26 cellular contexts compared by ENCODE assay signal in the genomic region with DNA sequence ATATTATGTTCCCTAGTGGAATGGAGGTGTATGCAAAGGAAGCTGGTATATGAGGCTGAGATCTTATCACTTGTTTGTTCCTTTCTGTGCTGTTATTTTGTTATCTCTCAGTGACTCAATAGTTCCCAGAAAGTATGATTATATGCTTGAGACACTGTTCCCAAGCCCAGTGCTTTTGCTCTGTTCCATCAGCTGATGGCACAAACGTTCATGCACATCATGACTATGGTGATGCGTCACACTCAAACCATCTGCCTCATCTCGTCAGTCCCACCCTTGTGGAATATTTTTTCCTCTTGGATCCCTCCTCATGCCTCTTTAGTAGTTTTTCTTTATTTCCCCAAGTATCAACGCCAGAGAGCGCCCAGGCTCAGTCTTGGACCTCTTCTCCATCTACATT.
"Had no signal": no experiment of that assay in that cellular context is flagged by ENCODE, and none has a peak within 500 bp of the region (broad histone marks: within the 10 kb centered on the region; RNA-seq: fewer than 3 reads in every experiment).

No MANE protein-coding gene starts in this region.

- ATAC-seq: effector memory CD8-positive, alpha-beta T cell; foreskin keratinocyte; gastroesophageal sphincter; heart left ventricle; left lung; mucosa of descending colon; naive thymus-derived CD4-positive, alpha-beta T cell; sciatic nerve; stimulated activated naive CD8-positive, alpha-beta T cell treated with anti-CD3 and anti-CD28 coated beads, Interleukin-15, amount 100 ng/mL, for 72 hours had no signal

- H3K4me3 ChIP-seq: esophagus squamous epithelium, gastroesophageal sphincter, heart left ventricle, hepatocyte, left lung, mucosa of descending colon, neural progenitor cell, prostate gland, right atrium auricular region, smooth muscle cell, suprapubic skin, transverse colon had no signal

- H3K27me3 ChIP-seq: esophagus squamous epithelium, foreskin keratinocyte, gastroesophageal sphincter, heart left ventricle, hepatocyte, left lung, neural progenitor cell, right atrium auricular region, suprapubic skin, transverse colon had no signal

- DNase-seq: cortex of kidney; effector memory CD8-positive, alpha-beta T cell; erythroblast; esophagus squamous epithelium; foreskin keratinocyte; heart left ventricle; kidney; left lung; mesenchymal stem cell; mucosa of descending colon; naive thymus-derived CD4-positive, alpha-beta T cell; stimulated activated CD4-positive, alpha-beta T cell treated with anti-CD3 and anti-CD28 coated beads, Interleukin-12 subunit alpha, Interleukin-12 subunit beta, amount 100 ng/mL, for 4 hours; stimulated activated CD4-positive, alpha-beta T cell treated with anti-CD3 and anti-CD28 coated beads, Interleukin-1b, Interleukin-23, amount 100 ng/mL, for 48 hours; stimulated activated CD4-positive, alpha-beta T cell treated with anti-CD3 and anti-CD28 coated beads, Interleukin-4, amount 100 ng/mL, for 1 hour; stimulated activated CD8-positive, alpha-beta memory T cell treated with anti-CD3 and anti-CD28 coated beads, Interleukin-4, amount 100 ng/mL, for 48 hours; stimulated activated naive CD4-positive, alpha-beta T cell; stimulated activated naive CD8-positive, alpha-beta T cell treated with anti-CD3 and anti-CD28 coated beads, Interleukin-15, amount 100 ng/mL, for 72 hours; transverse colon had no signal

- H3K36me3 ChIP-seq: esophagus squamous epithelium, gastroesophageal sphincter, heart left ventricle, left lung, neural progenitor cell, prostate gland, right atrium auricular region, suprapubic skin, transverse colon had no signal

- H3K4me1 ChIP-seq: esophagus squamous epithelium, foreskin keratinocyte, gastroesophageal sphincter, heart left ventricle, left lung, prostate gland, right atrium auricular region, suprapubic skin, transverse colon had no signal

- H3K9me3 ChIP-seq: esophagus squamous epithelium, gastroesophageal sphincter, heart left ventricle, left lung, prostate gland, right atrium auricular region, suprapubic skin, transverse colon had no signal

- H3K27ac ChIP-seq: esophagus squamous epithelium, foreskin keratinocyte, gastroesophageal sphincter, heart left ventricle, hepatocyte, left lung, neural progenitor cell, prostate gland, right atrium auricular region, suprapubic skin, transverse colon had no signal
